In genomic region chr7:128324363-128324680, GRCh38 we compare ENCODE assay signal across 27 cellular contexts. TPM values are rescaled to one million over a fixed set of nuclear protein-coding genes. Genes with fewer than 3 reads are reported as not detected.
"Had no signal": no experiment of that assay in that cellular context is flagged by ENCODE, and none has a peak within 500 bp of the region (broad histone marks: within the 10 kb centered on the region; RNA-seq: fewer than 3 reads in every experiment).

No MANE protein-coding gene starts in this region.

- H3K27me3 ChIP-seq: hepatocyte, left lung, neutrophil, pancreas, right lobe of liver, stomach, vagina had no signal

- H3K27me3 Mint-ChIP-seq: activated B cell treated with CpG ODN at 0.5 μM for 24 hours; activated CD4-positive, alpha-beta T cell treated with anti-CD3 and anti-CD28 coated beads for 36 hours; activated naive CD8-positive, alpha-beta T cell treated with anti-CD3 and anti-CD28 coated beads, Interleukin-2, amount 10 ng/mL, durations not matched to agents 7 days and 5 days; natural killer cell treated with Interleukin-12 subunit alpha and Interleukin-12 subunit beta and Interleukin-15 and Interleukin-18, amount 100 ng/mL, for 72 hours; stimulated activated memory B cell treated with anti-CD40 and anti-IgM and Interleukin-4, amounts not matched to agents 10 μg/mL and 1 μg/mL and 100 μg/mL, for 72 hours; type B pancreatic cell had no signal

- DNase-seq: activated B cell treated with CpG ODN at 0.5 μM for 24 hours; activated CD4-positive, alpha-beta T cell treated with anti-CD3 and anti-CD28 coated beads for 36 hours; activated CD4-positive, alpha-beta T cell treated with anti-CD3 and anti-CD28 coated beads, Interleukin-2, amount 50 U/mL, for 48 hours; activated CD8-positive, alpha-beta memory T cell treated with anti-CD3 and anti-CD28 coated beads, Interleukin-2, amount 50 U/mL, for 48 hours; activated effector memory CD4-positive, alpha-beta T cell treated with Interleukin-2 at 50 U/mL for 16 hours; activated naive CD4-positive, alpha-beta T cell treated with anti-CD3 and anti-CD28 coated beads for 36 hours; activated naive CD8-positive, alpha-beta T cell treated with anti-CD3 and anti-CD28 coated beads, Interleukin-2, amount 10 ng/mL, durations not matched to agents 7 days and 5 days; activated T-cell treated with anti-CD3 and anti-CD28 coated beads, Interleukin-2, amount 50 U/mL, for 72 hours; amygdala; foreskin fibroblast; immature natural killer cell; left lung; mammary epithelial cell; midbrain; pancreas; right lobe of liver; small intestine; stomach had no signal

- H3K4me3 Mint-ChIP-seq: activated B cell treated with CpG ODN at 0.5 μM for 24 hours; activated CD4-positive, alpha-beta T cell treated with anti-CD3 and anti-CD28 coated beads for 36 hours; activated naive CD4-positive, alpha-beta T cell treated with anti-CD3 and anti-CD28 coated beads for 36 hours; activated naive CD8-positive, alpha-beta T cell treated with anti-CD3 and anti-CD28 coated beads, Interleukin-2, amount 10 ng/mL, durations not matched to agents 7 days and 5 days; activated T-cell treated with anti-CD3 and anti-CD28 coated beads, Interleukin-2, amount 50 U/mL, for 72 hours; immature natural killer cell; natural killer cell treated with Interleukin-12 subunit alpha and Interleukin-12 subunit beta and Interleukin-15 and Interleukin-18, amount 100 ng/mL, for 72 hours; stimulated activated memory B cell treated with anti-CD40 and anti-IgM and Interleukin-4, amounts not matched to agents 10 μg/mL and 1 μg/mL and 100 μg/mL, for 72 hours; type B pancreatic cell had no signal

- H3K9me3 ChIP-seq: left lung, neutrophil, pancreas, right lobe of liver, stomach, vagina had no signal

- H3K79me2 ChIP-seq: hepatocyte had no signal

- H3K27ac Mint-ChIP-seq: activated B cell treated with CpG ODN at 0.5 μM for 24 hours; activated CD4-positive, alpha-beta T cell treated with anti-CD3 and anti-CD28 coated beads for 36 hours; activated naive CD4-positive, alpha-beta T cell treated with anti-CD3 and anti-CD28 coated beads for 36 hours; activated naive CD8-positive, alpha-beta T cell treated with anti-CD3 and anti-CD28 coated beads, Interleukin-2, amount 10 ng/mL, durations not matched to agents 7 days and 5 days; activated T-cell treated with anti-CD3 and anti-CD28 coated beads, Interleukin-2, amount 50 U/mL, for 72 hours; immature natural killer cell; natural killer cell treated with Interleukin-12 subunit alpha and Interleukin-12 subunit beta and Interleukin-15 and Interleukin-18, amount 100 ng/mL, for 72 hours; stimulated activated memory B cell treated with anti-CD40 and anti-IgM and Interleukin-4, amounts not matched to agents 10 μg/mL and 1 μg/mL and 100 μg/mL, for 72 hours; type B pancreatic cell had no signal

- H3K4me1 ChIP-seq: left lung, pancreas, right lobe of liver, vagina had no signal

- H2AFZ ChIP-seq: hepatocyte had no signal

- ATAC-seq: activated CD4-positive, alpha-beta T cell treated with anti-CD3 and anti-CD28 coated beads for 36 hours; activated T-cell treated with anti-CD3 and anti-CD28 coated beads, Interleukin-2, amount 50 U/mL, for 72 hours; left lung; natural killer cell treated with Interleukin-12 subunit alpha and Interleukin-12 subunit beta and Interleukin-15 and Interleukin-18, amount 100 ng/mL, for 72 hours; pancreas; right lobe of liver; stimulated activated memory B cell treated with anti-CD40 and anti-IgM and Interleukin-4, amounts not matched to agents 10 μg/mL and 1 μg/mL and 100 μg/mL, for 72 hours had no signal

- H3K4me2 ChIP-seq: hepatocyte had no signal

- H3K27ac ChIP-seq: hepatocyte, left lung, neutrophil, pancreas, right lobe of liver, vagina had no signal

- H3K9me3 Mint-ChIP-seq: activated B cell treated with CpG ODN at 0.5 μM for 24 hours; activated naive CD4-positive, alpha-beta T cell treated with anti-CD3 and anti-CD28 coated beads for 36 hours; activated naive CD8-positive, alpha-beta T cell treated with anti-CD3 and anti-CD28 coated beads, Interleukin-2, amount 10 ng/mL, durations not matched to agents 7 days and 5 days; activated T-cell treated with anti-CD3 and anti-CD28 coated beads, Interleukin-2, amount 50 U/mL, for 72 hours; immature natural killer cell; natural killer cell treated with Interleukin-12 subunit alpha and Interleukin-12 subunit beta and Interleukin-15 and Interleukin-18, amount 100 ng/mL, for 72 hours; stimulated activated memory B cell treated with anti-CD40 and anti-IgM and Interleukin-4, amounts not matched to agents 10 μg/mL and 1 μg/mL and 100 μg/mL, for 72 hours; type B pancreatic cell had no signal

- H3K4me1 Mint-ChIP-seq: activated B cell treated with CpG ODN at 0.5 μM for 24 hours; stimulated activated memory B cell treated with anti-CD40 and anti-IgM and Interleukin-4, amounts not matched to agents 10 μg/mL and 1 μg/mL and 100 μg/mL, for 72 hours had no signal

- H3K4me3 ChIP-seq: hepatocyte, left lung, pancreas, right lobe of liver, stomach, vagina had no signal

RNA-seq across cellular contexts. Expression of gene PRRT4, which starts 37.2 kb away (rescaled TPM):
- total RNA-seq: activated B cell treated with CpG ODN at 0.5 μM for 24 hours; kidney epithelial cell; natural killer cell treated with Interleukin-12 subunit alpha and Interleukin-12 subunit beta and Interleukin-15 and Interleukin-18, amount 100 ng/mL, for 72 hours; pulmonary artery endothelial cell; stomach; T-helper 1 cell treated with Interleukin-12 subunit alpha and Interleukin-12 subunit beta and Interleukin-4 antibody, amounts not matched to agents 30 ng/mL and 1 ng/mL, for 36 hours had no signal
